In genomic region chr11:106216281-106216680, GRCh38 we compare ENCODE assay signal across 17 cellular contexts.
"Had no signal": no experiment of that assay in that cellular context is flagged by ENCODE, and none has a peak within 500 bp of the region (broad histone marks: within the 10 kb centered on the region; RNA-seq: fewer than 3 reads in every experiment).

No MANE protein-coding gene starts in this region.

- FAIRE-seq: endometrium had no signal

- ATAC-seq: activated CD4-positive, CD25-positive, alpha-beta regulatory T cell treated with anti-CD3 and anti-CD28 coated beads, Interleukin-2, amount 50 U/mL, for 24 hours; activated CD8-positive, alpha-beta memory T cell treated with anti-CD3 and anti-CD28 coated beads, Interleukin-2, amount 10 ng/mL, durations not matched to agents 7 days and 5 days; activated CD8-positive, alpha-beta T cell treated with anti-CD3 and anti-CD28 coated beads for 36 hours; natural killer cell; T-cell had no signal

- DNase-seq: activated CD4-positive, alpha-beta T cell treated with anti-CD3 and anti-CD28 coated beads, Interleukin-2, amount 10 ng/mL, durations not matched to agents 7 days and 5 days; activated CD8-positive, alpha-beta memory T cell treated with anti-CD3 and anti-CD28 coated beads, Interleukin-2, amount 10 ng/mL, durations not matched to agents 7 days and 5 days; activated CD8-positive, alpha-beta T cell treated with anti-CD3 and anti-CD28 coated beads for 36 hours; activated gamma-delta T cell treated with Interleukin-2 at 50 U/mL for 16 hours; anterior cingulate cortex; effector CD4-positive, alpha-beta T cell; immature natural killer cell; midbrain; natural killer cell; stimulated activated CD4-positive, alpha-beta T cell treated with anti-CD3 and anti-CD28 coated beads, Interleukin-1b, Interleukin-23, amount 100 ng/mL, for 48 hours; T-cell had no signal

- H3K27ac ChIP-seq: breast epithelium, prostate gland, thyroid gland, VCaP had no signal

- H3K27me3 ChIP-seq: breast epithelium, thyroid gland had no signal

- H3K4me3 ChIP-seq: breast epithelium, prostate gland, thyroid gland had no signal

- H3K4me1 ChIP-seq: breast epithelium, prostate gland, thyroid gland had no signal

- H3K9me3 ChIP-seq: breast epithelium, prostate gland, thyroid gland had no signal

- H3K36me3 ChIP-seq: breast epithelium, prostate gland, thyroid gland had no signal
